In the genomic region with DNA sequence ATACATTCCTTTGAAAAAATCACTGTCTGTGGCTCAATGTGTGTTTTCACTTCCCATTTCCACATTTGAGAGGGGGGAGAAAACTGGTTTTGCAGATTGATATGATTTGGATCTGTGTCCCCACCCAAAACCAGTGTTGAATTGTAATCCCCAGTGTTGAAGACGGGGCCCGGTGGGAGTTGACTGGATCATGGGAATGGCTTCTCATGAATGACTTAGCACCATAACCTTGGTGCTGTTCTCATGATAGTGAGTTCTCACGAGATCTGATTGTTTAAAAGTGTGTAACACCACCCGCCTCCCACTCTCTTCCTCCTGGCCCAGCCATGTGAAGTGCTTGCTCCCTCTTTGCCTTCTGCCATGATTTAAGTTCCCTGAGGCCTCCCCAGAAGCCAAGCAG, we compare ENCODE assay signal across 23 cellular contexts. TPM values are rescaled to one million over a fixed set of nuclear protein-coding genes. Genes with fewer than 3 reads are reported as not detected.
"Had no signal": no experiment of that assay in that cellular context is flagged by ENCODE, and none has a peak within 500 bp of the region (broad histone marks: within the 10 kb centered on the region; RNA-seq: fewer than 3 reads in every experiment).

No MANE protein-coding gene starts in this region.

- FAIRE-seq: urothelium cell line had no signal

- DNase-seq: stimulated activated CD4-positive, alpha-beta T cell treated with anti-CD3 and anti-CD28 coated beads, Interleukin-2, amount 100 ng/mL, for 48 hours; stimulated activated CD4-positive, alpha-beta T cell treated with anti-CD3 and anti-CD28 coated beads, Interleukin-4, amount 100 ng/mL, for 1 hour; stimulated activated CD4-positive, alpha-beta T cell treated with anti-CD3 and anti-CD28 coated beads, Interleukin-4, amount 100 ng/mL, for 24 hours; stimulated activated CD4-positive, alpha-beta T cell treated with anti-CD3 and anti-CD28 coated beads, Interleukin-4, amount 100 ng/mL, for 4 hours; stimulated activated CD8-positive, alpha-beta memory T cell treated with anti-CD3 and anti-CD28 coated beads, Interleukin-4, amount 100 ng/mL, for 48 hours; stimulated activated naive B cell treated with anti-CD40 and anti-IgM and Interleukin-4, amounts not matched to agents 10 μg/mL and 1 μg/mL and 100 μg/mL, for 72 hours; stimulated activated naive CD4-positive, alpha-beta T cell; stimulated activated naive CD4-positive, alpha-beta T cell treated with Interleukin-2 at 50 U/mL for 16 hours; stimulated activated naive CD8-positive, alpha-beta T cell treated with anti-CD3 and anti-CD28 coated beads, Interleukin-15, amount 100 ng/mL, for 72 hours; stimulated activated naive CD8-positive, alpha-beta T cell treated with anti-CD3 and anti-CD28 coated beads, Interleukin-15, Interleukin-2, amounts not matched to agents 100 U/mL and 50 U/mL, for 24 hours; stomach; substantia nigra; testis; thyroid gland; tibial artery; transverse colon; trophoblast cell; upper lobe of left lung; upper lobe of right lung; uterus had no signal

RNA-seq across cellular contexts. Expression of a gene that starts 16.1 kb away (rescaled TPM):
- polyA plus RNA-seq: stomach, thymus, urinary bladder had no signal
